8 cellular contexts compared by ENCODE assay signal in the genomic region with DNA sequence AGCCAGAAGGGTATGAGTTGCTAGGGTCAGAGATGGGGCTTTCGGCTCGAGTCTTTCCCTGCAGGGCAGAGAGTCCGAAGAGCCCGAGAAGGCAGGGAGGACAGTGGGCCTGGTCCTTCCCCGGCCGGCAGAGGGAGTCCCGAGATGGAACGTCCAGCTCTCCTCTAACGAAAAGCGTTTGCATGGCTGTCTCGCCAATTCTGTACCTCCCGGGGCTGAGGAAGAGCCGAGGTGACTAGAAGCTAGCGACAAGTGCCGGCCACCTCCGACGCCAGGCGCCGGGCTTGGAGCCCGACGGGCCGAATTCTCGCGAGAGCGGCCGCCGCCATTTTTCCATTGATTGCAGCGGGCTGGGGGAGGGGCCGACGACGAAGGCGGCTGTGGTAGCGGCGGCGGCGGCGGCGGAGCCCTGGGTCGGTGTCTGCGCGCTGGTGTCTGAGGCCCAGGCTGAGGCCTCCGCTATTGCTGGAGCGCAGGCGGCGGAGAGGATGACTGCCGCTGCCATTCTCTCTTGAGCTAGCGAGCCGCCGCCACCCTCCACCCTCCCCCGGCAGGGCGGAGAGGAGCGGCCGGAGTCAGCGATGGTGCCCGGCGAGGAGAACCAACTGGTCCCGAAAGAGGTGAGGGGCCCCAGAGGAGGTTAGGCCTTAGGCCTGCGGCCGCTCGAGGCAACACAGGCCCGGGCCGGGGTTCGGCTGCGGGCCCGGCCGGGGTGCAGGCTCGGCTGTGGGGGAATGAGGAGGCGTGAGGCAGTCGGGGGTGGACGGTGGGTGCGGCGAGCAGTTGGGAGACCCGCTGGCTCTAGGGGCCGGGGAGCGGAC. TPM values are rescaled to one million over a fixed set of nuclear protein-coding genes. Genes with fewer than 3 reads are reported as not detected.
A peak's percentile ranks its signal among the peaks of the same experiment; 100 is the strongest.
DNase-seq lines count a peak whose midpoint lies in the region; ATAC-seq and TF ChIP-seq lines count a peak whose summit lies in the region.

A gene with protein sequence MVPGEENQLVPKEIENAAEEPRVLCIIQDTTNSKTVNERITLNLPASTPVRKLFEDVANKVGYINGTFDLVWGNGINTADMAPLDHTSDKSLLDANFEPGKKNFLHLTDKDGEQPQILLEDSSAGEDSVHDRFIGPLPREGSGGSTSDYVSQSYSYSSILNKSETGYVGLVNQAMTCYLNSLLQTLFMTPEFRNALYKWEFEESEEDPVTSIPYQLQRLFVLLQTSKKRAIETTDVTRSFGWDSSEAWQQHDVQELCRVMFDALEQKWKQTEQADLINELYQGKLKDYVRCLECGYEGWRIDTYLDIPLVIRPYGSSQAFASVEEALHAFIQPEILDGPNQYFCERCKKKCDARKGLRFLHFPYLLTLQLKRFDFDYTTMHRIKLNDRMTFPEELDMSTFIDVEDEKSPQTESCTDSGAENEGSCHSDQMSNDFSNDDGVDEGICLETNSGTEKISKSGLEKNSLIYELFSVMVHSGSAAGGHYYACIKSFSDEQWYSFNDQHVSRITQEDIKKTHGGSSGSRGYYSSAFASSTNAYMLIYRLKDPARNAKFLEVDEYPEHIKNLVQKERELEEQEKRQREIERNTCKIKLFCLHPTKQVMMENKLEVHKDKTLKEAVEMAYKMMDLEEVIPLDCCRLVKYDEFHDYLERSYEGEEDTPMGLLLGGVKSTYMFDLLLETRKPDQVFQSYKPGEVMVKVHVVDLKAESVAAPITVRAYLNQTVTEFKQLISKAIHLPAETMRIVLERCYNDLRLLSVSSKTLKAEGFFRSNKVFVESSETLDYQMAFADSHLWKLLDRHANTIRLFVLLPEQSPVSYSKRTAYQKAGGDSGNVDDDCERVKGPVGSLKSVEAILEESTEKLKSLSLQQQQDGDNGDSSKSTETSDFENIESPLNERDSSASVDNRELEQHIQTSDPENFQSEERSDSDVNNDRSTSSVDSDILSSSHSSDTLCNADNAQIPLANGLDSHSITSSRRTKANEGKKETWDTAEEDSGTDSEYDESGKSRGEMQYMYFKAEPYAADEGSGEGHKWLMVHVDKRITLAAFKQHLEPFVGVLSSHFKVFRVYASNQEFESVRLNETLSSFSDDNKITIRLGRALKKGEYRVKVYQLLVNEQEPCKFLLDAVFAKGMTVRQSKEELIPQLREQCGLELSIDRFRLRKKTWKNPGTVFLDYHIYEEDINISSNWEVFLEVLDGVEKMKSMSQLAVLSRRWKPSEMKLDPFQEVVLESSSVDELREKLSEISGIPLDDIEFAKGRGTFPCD (N-terminal part only) (plus strand): TSS at position 368 of the 821 bp plus-strand sequence. CDS start 214 bp downstream, at position 582.

- intact Hi-C loops in head of caudate nucleus (cut with DNase I), result loop anchor here (5.0 to 10.0 kb wide), 2 partner anchors 35 to 123 kb away; no protein-coding TSS in a partner anchor
- intact Hi-C loops in ovary (cut with DNase I), result no loop called here
- intact Hi-C loops in thyroid gland (cut with DNase I), result no loop called here

- peak; percentile 57 for TF ChIP-seq CTCF in GM12872 (IDR thresholded peaks at IDR 0.05; ENCODE audit: insufficient read depth, low read depth, low read length)
- TF ChIP-seq CTCF in ovary (IDR thresholded peaks at IDR 0.05), result peak; percentile 43 to 80 (median 76)
- peak in 5 of 6 experiments; percentile 18 to 66 (median 61) for TF ChIP-seq CTCF in thyroid gland (IDR thresholded peaks at IDR 0.05)

- DNase-seq in NCI-H1048 (lab: John Stamatoyannopoulos, UW) (peak; percentile 73), SKM-1 (lab: John Stamatoyannopoulos, UW; ENCODE audit: unreplicated experiment) (peak; percentile 65), head of caudate nucleus (peak; percentile 57 to 95 (median 91)), ovary (peak; percentile 88 to 95 (median 92)), thyroid gland (peak; percentile 90 to 92)
- DNase-seq in activated naive CD4-positive, alpha-beta T cell treated with anti-CD3 and anti-CD28 coated beads, Interleukin-2, amount 50 U/mL, for 72 hours (ENCODE audit: low spot score in 2 of 2), result peak; percentile 91 to 96

- H3K4me1 ChIP-seq in ovary (ENCODE audit: insufficient read depth) (peaks cover 7% of the 10 kb centered on the region), thyroid gland (peaks cover 27 to 31% of the 10 kb centered on the region in 2 donors)

- no peaks in the 10 kb centered on the region for H3K36me3 Mint-ChIP-seq in activated naive CD4-positive, alpha-beta T cell treated with anti-CD3 and anti-CD28 coated beads, Interleukin-2, amount 50 U/mL, for 72 hours

- H3K27ac Mint-ChIP-seq in activated naive CD4-positive, alpha-beta T cell treated with anti-CD3 and anti-CD28 coated beads, Interleukin-2, amount 50 U/mL, for 72 hours, result peak within 1 kb of the TSS in 1 of 2 donors; percentile 75

- TF ChIP-seq EP300 in ovary (IDR thresholded peaks at IDR 0.05), result no peak

- H3K27ac ChIP-seq in ovary (peak within 1 kb of the TSS; percentile 74 to 94), thyroid gland (peak within 1 kb of the TSS; percentile 96 to 99 (median 99))

- H3K9me3 ChIP-seq in ovary, result no peaks in the 10 kb centered on the region
- no peaks in the 10 kb centered on the region for H3K9me3 ChIP-seq in thyroid gland

- H3K27me3 ChIP-seq in ovary (no peaks in the 10 kb centered on the region), thyroid gland (no peaks in the 10 kb centered on the region)

- H3K36me3 ChIP-seq in ovary (no peaks in the 10 kb centered on the region), thyroid gland (no peaks in the 10 kb centered on the region)

- TF ChIP-seq POLR2A in ovary (IDR thresholded peaks at IDR 0.05) (peak; percentile 77), thyroid gland (IDR thresholded peaks at IDR 0.05) (peak; percentile 40 to 92)

- H3K4me3 ChIP-seq in ovary (peak within 1 kb of the TSS; percentile 56), thyroid gland (replicated peaks in 1 of 3) (peak within 1 kb of the TSS; percentile 58 to 83 (median 60))

- peak; percentile 71 for ATAC-seq in HG02610 (IDR thresholded peaks at IDR 0.05; ENCODE audit: unreplicated experiment)
- peak; percentile 80 to 81 for ATAC-seq in activated naive CD4-positive, alpha-beta T cell treated with anti-CD3 and anti-CD28 coated beads, Interleukin-2, amount 50 U/mL, for 72 hours

- 0 to 1% (median 0%) methylated on average over 71 to 75 of the region's 75 CpGs for WGBS in ovary, 3 donors
- WGBS in thyroid gland, 2 donors, result 0 to 2% methylated on average over 19 to 23 of the region's 75 CpGs

- H3K9me3 Mint-ChIP-seq in activated naive CD4-positive, alpha-beta T cell treated with anti-CD3 and anti-CD28 coated beads, Interleukin-2, amount 50 U/mL, for 72 hours, result no peaks in the 10 kb centered on the region

RNA-seq across cellular contexts. Expression of the gene that starts here (rescaled TPM):
- total RNA-seq in activated naive CD4-positive, alpha-beta T cell treated with anti-CD3 and anti-CD28 coated beads, Interleukin-2, amount 50 U/mL, for 72 hours, result 10 to 100 TPM; 39.7 to 51.4 TPM
- total RNA-seq in ovary (10 to 100 TPM; 43.9 to 70.5 (median 52.1) TPM), thyroid gland (100 to 1,000 TPM in 1 of 4 donors, 10 to 100 TPM in 3; 85.2 to 154 (median 94.5) TPM)
- polyA plus RNA-seq in ovary, result 10 to 100 TPM; 26.5 to 27.1 TPM

Comparison
In these comparisons a context has a peak if more than half of its experiments do, and no peak if none do; other contexts are left out.
1. Peak in every context shown above with its lines: DNase-seq, ATAC-seq, H3K4me3 ChIP-seq and H3K27ac ChIP-seq.